Comparison of ENCODE assay signal across 9 cellular contexts in the genomic region with DNA sequence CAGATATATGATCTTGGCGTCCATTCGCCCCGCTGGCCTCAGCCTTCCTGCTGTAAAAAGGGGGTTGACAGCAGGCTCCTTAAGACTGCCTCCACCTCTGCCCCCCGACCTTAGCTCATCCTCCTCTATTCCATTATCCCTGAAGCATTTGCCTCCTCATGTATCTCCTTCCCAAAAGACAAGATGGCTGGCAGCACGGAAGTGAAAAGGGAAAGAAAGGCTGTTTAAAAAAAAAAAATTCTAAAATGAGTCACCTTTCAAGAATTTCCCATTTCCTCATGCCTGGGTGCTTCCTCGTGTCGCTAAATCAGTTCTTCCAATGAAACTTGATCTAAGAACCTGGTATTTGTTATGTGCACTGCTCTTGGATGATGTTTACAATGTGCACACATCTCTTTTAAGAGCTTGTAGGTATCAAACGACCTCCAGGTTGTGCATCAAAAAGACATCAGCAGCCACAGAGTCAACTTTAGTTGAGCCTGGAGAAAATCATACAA. TPM values are rescaled to one million over a fixed set of nuclear protein-coding genes. Genes with fewer than 3 reads are reported as not detected.
A peak's percentile ranks its signal among the peaks of the same experiment; 100 is the strongest.
DNase-seq lines count a peak whose midpoint lies in the region; ATAC-seq, FAIRE-seq and TF ChIP-seq lines count a peak whose summit lies in the region.
"Had no signal": no experiment of that assay in that cellular context is flagged by ENCODE, and none has a peak within 500 bp of the region (broad histone marks: within the 10 kb centered on the region; RNA-seq: fewer than 3 reads in every experiment).

No MANE protein-coding gene starts in this region.

- FAIRE-seq in pancreas (lab: Jason Lieb, UNC), result no peak

- no peaks in the 10 kb centered on the region for H3K36me3 Mint-ChIP-seq in CD4-positive, alpha-beta memory T cell

- 53 to 55% methylated on average over 8 of the region's 8 CpGs for WGBS in pancreas, 2 donors

- CTCF ChIA-PET in CD4-positive, alpha-beta memory T cell (lab: Charles Lee; ENCODE audit: partially characterized antibody), result no interaction called here

- H3K27ac Mint-ChIP-seq in CD4-positive, alpha-beta memory T cell, result peak overlapping the region in 1 of 7 donors; percentile 62
- H3K27ac Mint-ChIP-seq: T-helper 1 cell treated with Interleukin-12 subunit alpha and Interleukin-12 subunit beta and Interleukin-4 antibody, amounts not matched to agents 30 μg/mL and 1 μg/mL, for 36 hours had no signal

- no peaks in the 10 kb centered on the region for H3K36me3 ChIP-seq in CD4-positive, alpha-beta memory T cell (ENCODE audit: insufficient read depth, low read length)
- no peaks in the 10 kb centered on the region for H3K36me3 ChIP-seq in fibroblast of lung (ENCODE audit: control insufficient read depth, insufficient read depth, low read length)
- H3K36me3 ChIP-seq in pancreas, result no peaks in the 10 kb centered on the region

- peak overlapping the region; percentile 61 to 86 (median 82) for H3K4me3 Mint-ChIP-seq in CD4-positive, alpha-beta memory T cell

- DNase-seq in CD4-positive, alpha-beta memory T cell, result no peak
- DNase-seq in HCEC 1CT (peak; percentile 92), SW480 (ENCODE audit: low spot score) (peak; percentile 95), fibroblast of lung (ENCODE audit: low read depth in 2 of 2) (peak; percentile 85 to 89), pancreas (peak in 3 of 6 donors; percentile 7 to 32 (median 28))

- peaks cover 51% of the 10 kb centered on the region for H3K79me2 ChIP-seq in fibroblast of lung (ENCODE audit: control insufficient read depth, insufficient read depth, low read length)

- H2AFZ ChIP-seq in fibroblast of lung (ENCODE audit: low read length), result peak overlapping the region; percentile 83

- no peak overlapping the region for H3K27ac ChIP-seq in CD4-positive, alpha-beta memory T cell (ENCODE audit: low read depth, low read length)
- H3K27ac ChIP-seq in fibroblast of lung (ENCODE audit: insufficient read depth, low read length) (peak overlapping the region; percentile 93), pancreas (peak overlapping the region; percentile 87 to 97 (median 93))

- intact Hi-C loops in CD4-positive, alpha-beta memory T cell (cut with micrococcal nuclease), result loop anchor here (2.0 kb wide), 1 partner anchor 39 kb away; the partner anchor contains the start of gene FKBP14
- intact Hi-C loops in pancreas (cut with DNase I), result no loop called here

- peak overlapping the region; percentile 31 for H3K9ac ChIP-seq in fibroblast of lung (ENCODE audit: insufficient read depth, low read length)

- H3K27me3 ChIP-seq in CD4-positive, alpha-beta memory T cell (ENCODE audit: insufficient read depth, low read length), result peaks cover 5% of the 10 kb centered on the region
- no peaks in the 10 kb centered on the region for H3K27me3 ChIP-seq in fibroblast of lung (ENCODE audit: control insufficient read depth, insufficient read depth, low read length)
- no peaks in the 10 kb centered on the region for H3K27me3 ChIP-seq in pancreas

- H3K27me3 Mint-ChIP-seq in CD4-positive, alpha-beta memory T cell, result peaks cover 40 to 47% of the 10 kb centered on the region in 2 donors

- peaks cover 6 to 14% (median 10%) of the 10 kb centered on the region in 4 donors for H3K4me1 Mint-ChIP-seq in CD4-positive, alpha-beta memory T cell

- POLR2A ChIA-PET in CD4-positive, alpha-beta memory T cell (lab: Charles Lee; ENCODE audit: partially characterized antibody), result interaction anchor here (1.3 kb wide), 1 partner anchor 39 kb away, joined by 5 read pairs; the partner anchor contains the start of genes FKBP14 and PLEKHA8

- no peaks in the 10 kb centered on the region for H3K9me3 ChIP-seq in CD4-positive, alpha-beta memory T cell (ENCODE audit: control insufficient read depth in 1 of 2, low read length in 2 of 2)
- H3K9me3 ChIP-seq in fibroblast of lung (ENCODE audit: control insufficient read depth, insufficient read depth, low read depth, low read length) (no peaks in the 10 kb centered on the region), pancreas (no peaks in the 10 kb centered on the region)

- no peaks in the 10 kb centered on the region for H3K4me1 ChIP-seq in CD4-positive, alpha-beta memory T cell (ENCODE audit: insufficient read depth, low read length)
- peaks cover 12% of the 10 kb centered on the region for H3K4me1 ChIP-seq in fibroblast of lung (ENCODE audit: control insufficient read depth, extremely low read depth, insufficient read depth, low read length)
- H3K4me1 ChIP-seq in pancreas, result peaks cover 0 to 15% (median 8%) of the 10 kb centered on the region in 3 donors

- peaks cover 2 to 15% (median 12%) of the 10 kb centered on the region in 8 donors for H3K9me3 Mint-ChIP-seq in CD4-positive, alpha-beta memory T cell
- H3K9me3 Mint-ChIP-seq: T-helper 1 cell treated with Interleukin-12 subunit alpha and Interleukin-12 subunit beta and Interleukin-4 antibody, amounts not matched to agents 30 μg/mL and 1 μg/mL, for 36 hours had no signal

- H3K4me2 ChIP-seq in fibroblast of lung (ENCODE audit: extremely low read depth, insufficient read depth, low read length), result peak overlapping the region; percentile 97

- H4K20me1 ChIP-seq in fibroblast of lung (ENCODE audit: control insufficient read depth, extremely low read depth, insufficient read depth, low read length), result no peaks in the 10 kb centered on the region

- ATAC-seq in pancreas (peak; percentile 24 to 58 (median 34)), GM18520 (IDR thresholded peaks at IDR 0.05; ENCODE audit: unreplicated experiment) (no peak), HG02970 (IDR thresholded peaks at IDR 0.05; ENCODE audit: low FRiP score, unreplicated experiment) (no peak), HG02870 (IDR thresholded peaks at IDR 0.05; ENCODE audit: unreplicated experiment) (no peak)

- TF ChIP-seq CTCF in fibroblast of lung (conservative IDR thresholded peaks at IDR 0.05 in 1 of 2, IDR thresholded peaks at IDR 0.05 in 1 of 2; ENCODE audit: low read depth in 1 of 2, low read length in 2 of 2) (no peak), pancreas (IDR thresholded peaks at IDR 0.05) (no peak)

- no peak overlapping the region for H3K4me3 ChIP-seq in CD4-positive, alpha-beta memory T cell (ENCODE audit: low read length in 2 of 2)
- H3K4me3 ChIP-seq in fibroblast of lung (replicated peaks in 1 of 4; ENCODE audit: control extremely low read depth in 1 of 4, insufficient read depth in 1 of 4, low read depth in 3 of 4, low read length in 4 of 4) (peak overlapping the region; percentile 78 to 97 (median 91)), pancreas (peak overlapping the region in 2 of 4 donors; percentile 94 to 96)

RNA-seq across cellular contexts. Expression of gene SCRN1, which starts 1.7 kb away (rescaled TPM):
- total RNA-seq in CD4-positive, alpha-beta memory T cell, result 1 to 10 TPM; 2.0 to 2.5 TPM
- polyA plus RNA-seq in CD4-positive, alpha-beta memory T cell, result 1 to 10 TPM; 2.3 to 2.9 TPM
- total RNA-seq in fibroblast of lung, result 86.5 and 142 TPM in 2 replicates
- polyA plus RNA-seq in fibroblast of lung, result 107 and 124 TPM in 2 replicates
- polyA plus RNA-seq in fibroblast of lung (2012), result 82.2 and 90.0 TPM in 2 replicates
- polyA minus RNA-seq in fibroblast of lung (ENCODE audit: low replicate concordance), result 64.0 and 69.4 TPM in 2 replicates
- 10 to 100 TPM; 25.6 to 48.0 (median 34.8) TPM for total RNA-seq in pancreas
- 10 to 100 TPM in 1 of 2 donors, 1 to 10 TPM in 1; 7.7 to 22.3 TPM for polyA plus RNA-seq in pancreas

RNA-seq across cellular contexts. Expression of gene FKBP14, which starts 38.6 kb away (rescaled TPM):
- 1 to 10 TPM; 6.0 to 6.3 TPM for total RNA-seq in CD4-positive, alpha-beta memory T cell
- polyA plus RNA-seq in CD4-positive, alpha-beta memory T cell, result 1 to 10 TPM; 1.6 to 3.2 TPM
- total RNA-seq in fibroblast of lung (20.3 and 21.8 TPM in 2 replicates), pancreas (10 to 100 TPM in 3 of 6 donors, 1 to 10 TPM in 3; 3.8 to 12.7 (median 8.4) TPM)
- polyA plus RNA-seq in fibroblast of lung (30.5 and 52.0 TPM in 2 replicates), pancreas (1 to 10 TPM; 3.3 to 5.1 TPM)
- polyA plus RNA-seq in fibroblast of lung (2012), result 18.2 and 33.9 TPM in 2 replicates
- polyA minus RNA-seq in fibroblast of lung (ENCODE audit: low replicate concordance), result 1.9 and 11.8 TPM in 2 replicates

RNA-seq across cellular contexts. Expression of gene PLEKHA8, which starts 40.3 kb away (rescaled TPM):
- total RNA-seq in CD4-positive, alpha-beta memory T cell, result 10 to 100 TPM; 11.8 to 13.2 TPM
- 1 to 10 TPM; 2.4 to 4.2 TPM for polyA plus RNA-seq in CD4-positive, alpha-beta memory T cell
- total RNA-seq in fibroblast of lung (13.4 and 15.5 TPM in 2 replicates), pancreas (1 to 10 TPM; 3.3 to 9.7 (median 4.7) TPM)
- polyA plus RNA-seq in fibroblast of lung (6.9 and 9.5 TPM in 2 replicates), pancreas (1 to 10 TPM; 1.7 to 1.9 TPM)
- polyA plus RNA-seq in fibroblast of lung (2012), result 6.4 and 7.2 TPM in 2 replicates
- polyA minus RNA-seq in fibroblast of lung (ENCODE audit: low replicate concordance), result 2.5 and 3.6 TPM in 2 replicates

Comparison
In these comparisons a context has a peak if more than half of its experiments do, and no peak if none do; other contexts are left out.
1. DNase-seq: peak in HCEC 1CT (single experiment), SW480 (single experiment) and fibroblast of lung (2 of 2); none in CD4-positive, alpha-beta memory T cell (0 of 5).
2. H3K4me3 ChIP-seq: peak in fibroblast of lung (4 of 4); none in CD4-positive, alpha-beta memory T cell (0 of 2).
3. ATAC-seq: peak in pancreas (4 of 4); none in GM18520 (single experiment), HG02970 (single experiment) and HG02870 (single experiment).
4. RNA of gene SCRN1, which starts 1.7 kb away (total RNA-seq): 86.5 to 142 TPM in fibroblast of lung and 25.6 to 48.0 TPM in pancreas; 2.0 to 2.5 TPM in CD4-positive, alpha-beta memory T cell; every median in the first group is over 4 times any median in the second.